Comparison of ENCODE assay signal across 17 cellular contexts in the genomic region with DNA sequence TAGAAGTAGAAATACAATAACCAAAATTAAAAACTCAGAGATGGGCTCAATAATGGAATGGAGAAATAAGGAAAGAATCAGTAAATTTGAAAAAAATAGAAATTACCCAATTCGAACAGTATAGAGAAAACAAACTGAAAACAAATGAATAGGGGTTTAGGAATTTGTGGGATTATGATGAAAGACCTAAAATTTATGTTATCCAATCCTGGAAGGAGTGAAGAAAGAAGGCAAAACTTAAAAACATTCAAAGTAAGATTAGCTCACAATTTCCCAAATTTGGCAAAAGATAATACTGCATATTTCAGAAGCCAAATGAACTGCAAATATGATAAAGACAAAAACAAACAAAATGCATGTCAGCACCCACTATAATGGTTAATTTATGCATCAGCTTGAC.
DNase-seq lines count a peak whose midpoint lies in the region; ATAC-seq and TF ChIP-seq lines count a peak whose summit lies in the region.
"Had no signal": no experiment of that assay in that cellular context is flagged by ENCODE, and none has a peak within 500 bp of the region (broad histone marks: within the 10 kb centered on the region; RNA-seq: fewer than 3 reads in every experiment).

No MANE protein-coding gene starts in this region.

- ATAC-seq in Panc1: no peak
- no peak for ATAC-seq in GM21528 (IDR thresholded peaks at IDR 0.05; ENCODE audit: low FRiP score, unreplicated experiment)
- no peak for ATAC-seq in HG02884 (IDR thresholded peaks at IDR 0.05; ENCODE audit: unreplicated experiment)
- ATAC-seq: GM23338 had no signal

- no peaks in the 10 kb centered on the region for H3K4me1 ChIP-seq in Panc1 (ENCODE audit: control insufficient read depth, insufficient read depth, low read length)
- H3K4me1 ChIP-seq: HAP-1 had no signal

- in situ Hi-C loops in Panc1 (cut with HindIII; ENCODE audit: low pct_unique_long_range_greater_than_20kb, low sequenced_read_pairs): no loop called here

- no peak overlapping the region for H3K4me3 ChIP-seq in AG10803 (ENCODE audit: low read length)
- no peak overlapping the region for H3K4me3 ChIP-seq in Panc1 (ENCODE audit: low read depth in 2 of 2, low read length in 2 of 2)
- H3K4me3 ChIP-seq: GM23338, HAP-1 had no signal

- intact Hi-C loops in Panc1 (cut with micrococcal nuclease; ENCODE audit: unreplicated experiment): no loop called here

- H3K27me3 ChIP-seq in Panc1 (ENCODE audit: control insufficient read depth, insufficient read depth, low read length): no peaks in the 10 kb centered on the region

- POLR2A ChIA-PET in Panc1 (lab: Charles Lee): no interaction called here

- H3K36me3 ChIP-seq in Panc1 (ENCODE audit: control insufficient read depth, insufficient read depth, low read length): no peaks in the 10 kb centered on the region; the same call in 1 of the 2 replicates
- H3K36me3 ChIP-seq: HAP-1 had no signal

- H3K27ac ChIP-seq in Panc1 (ENCODE audit: low read length): no peak overlapping the region

- peaks cover 43% of the 10 kb centered on the region for H3K9me3 ChIP-seq in Panc1 (ENCODE audit: control insufficient read depth, insufficient read depth, low read depth, low read length)

- CTCF ChIA-PET in Panc1 (lab: Charles Lee): no interaction called here

- TF ChIP-seq CTCF in AG10803 (conservative IDR thresholded peaks at IDR 0.05; ENCODE audit: low read length) (no peak), Panc1 (IDR thresholded peaks at IDR 0.05) (no peak)

- DNase-seq in AG10803 (ENCODE audit: low read depth) (peak; percentile 60), GM03348 (ENCODE audit: low spot score) (peak; percentile 21), Panc1 (ENCODE audit: low read depth, low spot score) (no peak), fibroblast of gingiva (ENCODE audit: low read depth) (peak; percentile 37), GDM1 (lab: John Stamatoyannopoulos, UW) (no peak)
- no peak for DNase-seq in activated naive CD4-positive, alpha-beta T cell (lab: John Stamatoyannopoulos, UW)
- DNase-seq: C1 segment of cervical spinal cord; Calu3; CD4-positive, alpha-beta memory T cell; COR-L47; DMS53; DMS79 treated with DMSO at 0.1 percent for 48 hours; HFFc6 had no signal

- BruUV-seq in Panc1 (replicated peaks; lab: Mats Ljungman, UMichigan): TSS peak; percentile 9

Comparison
In these comparisons a context has a peak if more than half of its experiments do, and no peak if none do; other contexts are left out.
1. DNase-seq: peak in AG10803 (single experiment), GM03348 (single experiment) and fibroblast of gingiva (single experiment); none in Panc1 (single experiment), activated naive CD4-positive, alpha-beta T cell (0 of 4) and GDM1 (single experiment).